In the genomic region with DNA sequence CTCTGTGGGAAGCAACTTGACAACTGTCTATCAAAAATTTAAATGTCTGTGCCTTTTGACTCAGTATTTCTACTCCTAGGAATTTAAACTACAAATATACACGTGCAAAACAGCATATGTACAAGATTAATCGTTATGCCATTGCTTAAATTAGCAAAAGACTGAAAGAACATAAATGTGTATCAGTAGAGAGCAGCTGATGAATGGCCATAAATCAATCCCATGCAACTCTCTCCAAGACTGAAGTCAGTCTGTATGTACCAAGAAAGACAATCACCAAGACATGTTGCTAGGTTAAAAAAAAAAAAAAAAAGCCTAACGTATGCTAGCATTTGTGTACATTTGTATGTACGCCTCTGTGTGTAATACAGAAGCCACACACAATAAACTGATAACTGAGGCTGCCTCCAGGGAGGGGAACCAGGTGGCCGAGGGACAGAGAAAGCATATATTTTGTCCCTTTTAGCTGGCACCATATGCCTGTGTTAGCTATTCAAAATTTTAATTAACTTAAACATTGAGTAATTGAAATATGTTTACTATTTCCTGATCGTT, we compare ENCODE assay signal across 1 cellular context.
TF ChIP-seq lines count a peak whose summit lies in the region.

No MANE protein-coding gene starts in this region.

TF ChIP-seq in GM12878, 131 proteins besides CTCF, POLR2A, EP300 and RAD21:
- TF ChIP-seq, protein P1, sequence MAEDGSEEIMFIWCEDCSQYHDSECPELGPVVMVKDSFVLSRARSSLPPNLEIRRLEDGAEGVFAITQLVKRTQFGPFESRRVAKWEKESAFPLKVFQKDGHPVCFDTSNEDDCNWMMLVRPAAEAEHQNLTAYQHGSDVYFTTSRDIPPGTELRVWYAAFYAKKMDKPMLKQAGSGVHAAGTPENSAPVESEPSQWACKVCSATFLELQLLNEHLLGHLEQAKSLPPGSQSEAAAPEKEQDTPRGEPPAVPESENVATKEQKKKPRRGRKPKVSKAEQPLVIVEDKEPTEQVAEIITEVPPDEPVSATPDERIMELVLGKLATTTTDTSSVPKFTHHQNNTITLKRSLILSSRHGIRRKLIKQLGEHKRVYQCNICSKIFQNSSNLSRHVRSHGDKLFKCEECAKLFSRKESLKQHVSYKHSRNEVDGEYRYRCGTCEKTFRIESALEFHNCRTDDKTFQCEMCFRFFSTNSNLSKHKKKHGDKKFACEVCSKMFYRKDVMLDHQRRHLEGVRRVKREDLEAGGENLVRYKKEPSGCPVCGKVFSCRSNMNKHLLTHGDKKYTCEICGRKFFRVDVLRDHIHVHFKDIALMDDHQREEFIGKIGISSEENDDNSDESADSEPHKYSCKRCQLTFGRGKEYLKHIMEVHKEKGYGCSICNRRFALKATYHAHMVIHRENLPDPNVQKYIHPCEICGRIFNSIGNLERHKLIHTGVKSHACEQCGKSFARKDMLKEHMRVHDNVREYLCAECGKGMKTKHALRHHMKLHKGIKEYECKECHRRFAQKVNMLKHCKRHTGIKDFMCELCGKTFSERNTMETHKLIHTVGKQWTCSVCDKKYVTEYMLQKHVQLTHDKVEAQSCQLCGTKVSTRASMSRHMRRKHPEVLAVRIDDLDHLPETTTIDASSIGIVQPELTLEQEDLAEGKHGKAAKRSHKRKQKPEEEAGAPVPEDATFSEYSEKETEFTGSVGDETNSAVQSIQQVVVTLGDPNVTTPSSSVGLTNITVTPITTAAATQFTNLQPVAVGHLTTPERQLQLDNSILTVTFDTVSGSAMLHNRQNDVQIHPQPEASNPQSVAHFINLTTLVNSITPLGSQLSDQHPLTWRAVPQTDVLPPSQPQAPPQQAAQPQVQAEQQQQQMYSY (CRISPR knock-in tag; IDR thresholded peaks at IDR 0.05) = no peak
- TF ChIP-seq POLR2AphosphoS5 (IDR thresholded peaks at IDR 0.05; ENCODE audit: low read length) (0 out of 2 replicates have a peak, but pooled peaks have one; percentile 15), PML (IDR thresholded peaks at IDR 0.05; ENCODE audit: low read length) (no peak), HDAC2 (IDR thresholded peaks at IDR 0.05) (no peak), GATAD2B (conservative IDR thresholded peaks at IDR 0.05; ENCODE audit: low read depth) (no peak)
- TF ChIP-seq, protein P2, sequence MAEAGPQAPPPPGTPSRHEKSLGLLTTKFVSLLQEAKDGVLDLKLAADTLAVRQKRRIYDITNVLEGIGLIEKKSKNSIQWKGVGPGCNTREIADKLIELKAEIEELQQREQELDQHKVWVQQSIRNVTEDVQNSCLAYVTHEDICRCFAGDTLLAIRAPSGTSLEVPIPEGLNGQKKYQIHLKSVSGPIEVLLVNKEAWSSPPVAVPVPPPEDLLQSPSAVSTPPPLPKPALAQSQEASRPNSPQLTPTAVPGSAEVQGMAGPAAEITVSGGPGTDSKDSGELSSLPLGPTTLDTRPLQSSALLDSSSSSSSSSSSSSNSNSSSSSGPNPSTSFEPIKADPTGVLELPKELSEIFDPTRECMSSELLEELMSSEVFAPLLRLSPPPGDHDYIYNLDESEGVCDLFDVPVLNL (IDR thresholded peaks at IDR 0.05; ENCODE audit: low read depth, low read length) = no peak
- TF ChIP-seq, protein P3, sequence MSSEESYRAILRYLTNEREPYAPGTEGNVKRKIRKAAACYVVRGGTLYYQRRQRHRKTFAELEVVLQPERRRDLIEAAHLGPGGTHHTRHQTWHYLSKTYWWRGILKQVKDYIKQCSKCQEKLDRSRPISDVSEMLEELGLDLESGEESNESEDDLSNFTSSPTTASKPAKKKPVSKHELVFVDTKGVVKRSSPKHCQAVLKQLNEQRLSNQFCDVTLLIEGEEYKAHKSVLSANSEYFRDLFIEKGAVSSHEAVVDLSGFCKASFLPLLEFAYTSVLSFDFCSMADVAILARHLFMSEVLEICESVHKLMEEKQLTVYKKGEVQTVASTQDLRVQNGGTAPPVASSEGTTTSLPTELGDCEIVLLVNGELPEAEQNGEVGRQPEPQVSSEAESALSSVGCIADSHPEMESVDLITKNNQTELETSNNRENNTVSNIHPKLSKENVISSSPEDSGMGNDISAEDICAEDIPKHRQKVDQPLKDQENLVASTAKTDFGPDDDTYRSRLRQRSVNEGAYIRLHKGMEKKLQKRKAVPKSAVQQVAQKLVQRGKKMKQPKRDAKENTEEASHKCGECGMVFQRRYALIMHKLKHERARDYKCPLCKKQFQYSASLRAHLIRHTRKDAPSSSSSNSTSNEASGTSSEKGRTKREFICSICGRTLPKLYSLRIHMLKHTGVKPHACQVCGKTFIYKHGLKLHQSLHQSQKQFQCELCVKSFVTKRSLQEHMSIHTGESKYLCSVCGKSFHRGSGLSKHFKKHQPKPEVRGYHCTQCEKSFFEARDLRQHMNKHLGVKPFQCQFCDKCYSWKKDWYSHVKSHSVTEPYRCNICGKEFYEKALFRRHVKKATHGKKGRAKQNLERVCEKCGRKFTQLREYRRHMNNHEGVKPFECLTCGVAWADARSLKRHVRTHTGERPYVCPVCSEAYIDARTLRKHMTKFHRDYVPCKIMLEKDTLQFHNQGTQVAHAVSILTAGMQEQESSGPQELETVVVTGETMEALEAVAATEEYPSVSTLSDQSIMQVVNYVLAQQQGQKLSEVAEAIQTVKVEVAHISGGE (CRISPR knock-in tag; IDR thresholded peaks at IDR 0.05) = no peak
